ENCODE assay signal across 1 cellular context in genomic region chr10:119087271-119087897, GRCh38.
A peak's percentile ranks its signal among the peaks of the same experiment; 100 is the strongest.
TF ChIP-seq lines count a peak whose summit lies in the region.

No MANE protein-coding gene starts in this region.

TF ChIP-seq in HEK293, 187 proteins besides CTCF, POLR2A, EP300 and RAD21 (continued from another document):
- TF ChIP-seq TSHZ1 (tag by site-specific recombination; IDR thresholded peaks at IDR 0.05; ENCODE audit: borderline replicate concordance), result no peak
- TF ChIP-seq ZNF548 (tag by site-specific recombination; IDR thresholded peaks at IDR 0.05), result no peak
- no peak for TF ChIP-seq ZNF398 (tag by site-specific recombination; IDR thresholded peaks at IDR 0.05)
- peak; percentile 39; the same call in 1 of the 2 replicates for TF ChIP-seq ZBTB44 (tag by site-specific recombination; IDR thresholded peaks at IDR 0.05)
